Comparison of ENCODE assay signal across 10 cellular contexts in the genomic region with DNA sequence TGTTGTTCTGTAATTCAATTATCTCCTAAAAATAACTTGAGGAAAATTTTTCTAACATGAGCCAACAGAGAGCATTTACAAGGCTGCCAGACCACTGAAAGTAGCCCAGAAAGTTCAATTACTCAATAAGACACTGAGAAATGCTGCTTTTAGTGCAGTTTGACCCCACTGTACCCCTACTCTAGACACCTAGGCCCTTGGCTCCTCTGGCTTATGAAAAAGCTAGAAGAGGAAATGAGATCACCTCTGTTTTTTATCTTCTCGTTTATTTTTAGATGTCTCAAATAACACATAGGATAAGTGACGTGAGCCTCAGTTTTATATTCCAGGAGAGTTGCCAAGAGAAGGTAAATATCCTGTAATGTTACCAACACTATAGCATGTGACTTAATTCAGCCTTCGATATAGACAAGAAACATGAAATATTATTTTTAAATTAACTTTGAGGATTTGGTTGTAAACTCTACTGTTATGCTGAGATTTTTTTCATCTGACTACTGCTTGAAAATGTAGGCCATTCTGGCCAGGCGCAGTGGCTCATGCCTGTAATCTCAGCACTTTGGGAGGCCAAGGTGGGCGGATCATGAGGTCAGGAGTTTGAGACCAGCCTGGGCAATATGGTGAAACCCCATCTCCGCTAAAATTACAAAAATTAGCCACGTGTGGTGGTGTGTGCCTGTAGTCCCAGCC. TPM values are rescaled to one million over a fixed set of nuclear protein-coding genes. Genes with fewer than 3 reads are reported as not detected.
DNase-seq lines count a peak whose midpoint lies in the region; ATAC-seq, FAIRE-seq and TF ChIP-seq lines count a peak whose summit lies in the region.
"Had no signal": no experiment of that assay in that cellular context is flagged by ENCODE, and none has a peak within 500 bp of the region (broad histone marks: within the 10 kb centered on the region; RNA-seq: fewer than 3 reads in every experiment).

No MANE protein-coding gene starts in this region.

- H4K20me1 ChIP-seq in HepG2 (ENCODE audit: insufficient read depth, low read length), result no peaks in the 10 kb centered on the region

- ATAC-seq in GM18907 (IDR thresholded peaks at IDR 0.05; ENCODE audit: unreplicated experiment) (peak; percentile 80), HG03045 (IDR thresholded peaks at IDR 0.05; ENCODE audit: unreplicated experiment) (peak; percentile 56), HepG2 (no peak)

- H3K27me3 ChIP-seq in HepG2 (ENCODE audit: control insufficient read depth in 1 of 2, insufficient read depth in 2 of 2, low read length in 2 of 2), result no peaks in the 10 kb centered on the region
- H3K27me3 ChIP-seq in right atrium auricular region, result no peaks in the 10 kb centered on the region

- H3K4me2 ChIP-seq in HepG2 (ENCODE audit: low read depth, low read length), result no peak overlapping the region

- DNase-seq in AG20443 (ENCODE audit: low spot score) (peak; percentile 29), amniotic epithelial cell (ENCODE audit: low read depth) (peak; percentile 36), HepG2 (ENCODE audit: low spot score) (no peak), right atrium auricular region (ENCODE audit: low spot score) (no peak), NCI-H524 treated with DMSO at 0.1 percent for 48 hours (lab: John Stamatoyannopoulos, UW) (no peak)
- no peak for DNase-seq in stimulated activated CD4-positive, alpha-beta T cell treated with anti-CD3 and anti-CD28 coated beads, Interleukin-4, amount 100 ng/mL, for 24 hours
- DNase-seq: GDM1 had no signal

- POLR2A ChIA-PET in HepG2 (lab: Yijun Ruan, JAX), result no interaction called here

- no peak for FAIRE-seq in HepG2 (lab: Jason Lieb, UNC)

- in situ Hi-C loops in HepG2 (cut with HindIII; ENCODE audit: extremely low pct_ligation_motif_present, low pct_unique_long_range_greater_than_20kb), result no loop called here

- TF ChIP-seq POLR2A in HepG2 (IDR thresholded peaks at IDR 0.05; ENCODE audit: insufficient read depth in 1 of 2, low read depth in 2 of 2, low read length in 2 of 2), result no peak

- H3K9me3 ChIP-seq in HepG2 (ENCODE audit: low read length) (no peaks in the 10 kb centered on the region), right atrium auricular region (no peaks in the 10 kb centered on the region)

- BruUV-seq in HepG2 (replicated peaks; lab: Mats Ljungman, UMichigan), result no TSS peak

- no peaks in the 10 kb centered on the region for H3K79me2 ChIP-seq in HepG2 (ENCODE audit: insufficient read depth, low read length)

- intact Hi-C loops in HepG2 (cut with micrococcal nuclease; ENCODE audit: unreplicated experiment), result no loop called here

- no peak overlapping the region for H2AFZ ChIP-seq in HepG2 (ENCODE audit: low read length)

- no peak for TF ChIP-seq RAD21 in HepG2 (CRISPR knock-in tag; IDR thresholded peaks at IDR 0.05)

- H3K4me3 ChIP-seq in HepG2 (replicated peaks in 1 of 3; ENCODE audit: insufficient read depth in 1 of 3, low read depth in 2 of 3, low read length in 3 of 3), result no peak overlapping the region
- no peak overlapping the region for H3K4me3 ChIP-seq in right atrium auricular region

- no peak for TF ChIP-seq EP300 in HepG2 (IDR thresholded peaks at IDR 0.05; ENCODE audit: low read depth in 2 of 2, low read length in 2 of 2)
- no peak for TF ChIP-seq EP300 in HepG2 (CRISPR knock-in tag; IDR thresholded peaks at IDR 0.05; ENCODE audit: borderline replicate concordance)

- TF ChIP-seq CTCF in HepG2 (CRISPR knock-in tag; IDR thresholded peaks at IDR 0.05), result no peak
- no peak for TF ChIP-seq CTCF in right atrium auricular region (IDR thresholded peaks at IDR 0.05)

- H3K36me3 ChIP-seq in HepG2 (replicated peaks in 1 of 2; ENCODE audit: control insufficient read depth in 1 of 2, insufficient read depth in 2 of 2, low read length in 2 of 2) (no peaks in the 10 kb centered on the region), right atrium auricular region (no peaks in the 10 kb centered on the region)

- H3K9ac ChIP-seq in HepG2 (ENCODE audit: insufficient read depth, low read depth, low read length), result no peak overlapping the region

- 9% methylated on average over 7 of the region's 7 CpGs for WGBS in HepG2 (ENCODE audit: low lambda C conversion rate)

- H3K27ac ChIP-seq in HepG2 (ENCODE audit: extremely low read length, insufficient read depth, low read length) (no peak overlapping the region), right atrium auricular region (no peak overlapping the region)

- CTCF ChIA-PET in HepG2 (lab: Yijun Ruan, JAX; ENCODE audit: low intra/inter-chr PET ratio, low total read pairs), result no interaction called here

- H3K4me1 ChIP-seq in HepG2 (ENCODE audit: insufficient read depth, low read length), result no peaks in the 10 kb centered on the region
- H3K4me1 ChIP-seq in right atrium auricular region, result no peaks in the 10 kb centered on the region

TF ChIP-seq in HepG2, 621 proteins besides CTCF, POLR2A, EP300 and RAD21:
- TF ChIP-seq MZF1 (CRISPR knock-in tag; IDR thresholded peaks at IDR 0.05; ENCODE audit: borderline replicate concordance) (no peak), ZNF563 (CRISPR knock-in tag; IDR thresholded peaks at IDR 0.05) (no peak), ERF (CRISPR knock-in tag; IDR thresholded peaks at IDR 0.05) (no peak), ZNF761 (CRISPR knock-in tag; conservative IDR thresholded peaks at IDR 0.05) (no peak), ZFP41 (CRISPR knock-in tag; IDR thresholded peaks at IDR 0.05; ENCODE audit: borderline replicate concordance) (no peak), GFI1 (CRISPR knock-in tag; IDR thresholded peaks at IDR 0.05; ENCODE audit: borderline replicate concordance) (no peak), ZNF557 (CRISPR knock-in tag; IDR thresholded peaks at IDR 0.05) (no peak), SP140L (CRISPR knock-in tag; IDR thresholded peaks at IDR 0.05; ENCODE audit: borderline replicate concordance) (no peak), RXRA (CRISPR knock-in tag; IDR thresholded peaks at IDR 0.05) (no peak), ESRRA (CRISPR knock-in tag; IDR thresholded peaks at IDR 0.05; ENCODE audit: low read depth) (no peak)
- TF ChIP-seq, protein P1, sequence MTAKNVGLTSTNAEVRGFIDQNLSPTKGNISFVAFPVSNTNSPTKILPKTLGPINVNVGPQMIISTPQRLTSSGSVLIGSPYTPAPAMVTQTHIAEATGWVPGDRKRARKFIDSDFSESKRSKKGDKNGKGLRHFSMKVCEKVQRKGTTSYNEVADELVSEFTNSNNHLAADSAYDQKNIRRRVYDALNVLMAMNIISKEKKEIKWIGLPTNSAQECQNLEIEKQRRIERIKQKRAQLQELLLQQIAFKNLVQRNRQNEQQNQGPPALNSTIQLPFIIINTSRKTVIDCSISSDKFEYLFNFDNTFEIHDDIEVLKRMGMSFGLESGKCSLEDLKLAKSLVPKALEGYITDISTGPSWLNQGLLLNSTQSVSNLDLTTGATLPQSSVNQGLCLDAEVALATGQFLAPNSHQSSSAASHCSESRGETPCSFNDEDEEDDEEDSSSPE (CRISPR knock-in tag; IDR thresholded peaks at IDR 0.05), result no peak

RNA-seq across cellular contexts. Expression of a gene that starts 24.4 kb away (rescaled TPM):
- total RNA-seq in HepG2 (2016; rRNA removed; fragmentation: Illumina TruSeq; extraction: Trizol), result not detected in 2 replicates
- not detected in 2 replicates for total RNA-seq in HepG2 (2016; cell fraction: cytosol; rRNA removed; fragmentation: Illumina TruSeq; extraction: Trizol; ENCODE audit: low read depth)
- total RNA-seq in HepG2 (2016; cell fraction: insoluble cytoplasmic fraction; rRNA removed; fragmentation: Illumina TruSeq; extraction: Trizol), result not detected in 2 replicates
- total RNA-seq in HepG2 (2016; cell fraction: membrane; rRNA removed; fragmentation: Illumina TruSeq; extraction: Trizol), result not detected in 2 replicates
- not detected in 2 replicates for total RNA-seq in HepG2 (2016; cell fraction: nucleus; rRNA removed; fragmentation: Illumina TruSeq; extraction: Trizol)
- polyA plus RNA-seq in HepG2 (2011; rRNA removed), result not detected in 2 replicates
- polyA plus RNA-seq in HepG2 (2011; cell fraction: cytosol; rRNA removed), result not detected in 2 replicates
- not detected in 2 replicates for polyA plus RNA-seq in HepG2 (2011; cell fraction: nucleus; rRNA removed)
- polyA plus RNA-seq in HepG2 (2012), result not detected in 2 replicates
- not detected in 2 replicates for polyA plus RNA-seq in HepG2 (2016; cell fraction: cytosol; fragmentation: Illumina TruSeq; extraction: Trizol; ENCODE audit: low read depth)
- not detected in 2 replicates for polyA plus RNA-seq in HepG2 (2016; cell fraction: insoluble cytoplasmic fraction; fragmentation: Illumina TruSeq; extraction: Trizol; ENCODE audit: low read depth)
- polyA plus RNA-seq in HepG2 (2016; cell fraction: membrane; fragmentation: Illumina TruSeq; extraction: Trizol; ENCODE audit: low read depth), result not detected in 2 replicates
- polyA plus RNA-seq in HepG2 (2016; cell fraction: nucleus; fragmentation: Illumina TruSeq; extraction: Trizol; ENCODE audit: insufficient read depth, low read depth), result not detected in 2 replicates
- not detected in 2 replicates for polyA minus RNA-seq in HepG2 (2011; rRNA and poly(A)+ RNA removed; ENCODE audit: low replicate concordance)
- not detected in 2 replicates for polyA minus RNA-seq in HepG2 (2011; cell fraction: cytosol; rRNA and poly(A)+ RNA removed)
- not detected in 2 replicates for polyA minus RNA-seq in HepG2 (2011; cell fraction: nucleus; rRNA and poly(A)+ RNA removed)
- not detected for total RNA-seq in right atrium auricular region
- polyA plus RNA-seq: urinary bladder had no signal

Comparison
In these comparisons a context has a peak if more than half of its experiments do, and no peak if none do; other contexts are left out.
1. DNase-seq: peak in AG20443 (single experiment) and amniotic epithelial cell (single experiment); none in HepG2 (single experiment), right atrium auricular region (single experiment), stimulated activated CD4-positive, alpha-beta T cell treated with anti-CD3 and anti-CD28 coated beads, Interleukin-4, amount 100 ng/mL, for 24 hours (single experiment) and NCI-H524 treated with DMSO at 0.1 percent for 48 hours (single experiment).